Comparison of ENCODE assay signal across 29 cellular contexts in genomic region chr12:114623737-114624136, GRCh38.
"Had no signal": no experiment of that assay in that cellular context is flagged by ENCODE, and none has a peak within 500 bp of the region (broad histone marks: within the 10 kb centered on the region; RNA-seq: fewer than 3 reads in every experiment).

No MANE protein-coding gene starts in this region.

- H3K4me1 ChIP-seq: adrenal gland, body of pancreas had no signal

- H3K9me3 ChIP-seq: adrenal gland, body of pancreas had no signal

- ATAC-seq: activated CD4-positive, alpha-beta T cell treated with anti-CD3 and anti-CD28 coated beads for 36 hours; activated CD8-positive, alpha-beta memory T cell treated with anti-CD3 and anti-CD28 coated beads, Interleukin-2, amount 10 ng/mL, durations not matched to agents 7 days and 5 days; activated CD8-positive, alpha-beta T cell treated with anti-CD3 and anti-CD28 coated beads, Interleukin-2, amount 10 ng/mL, durations not matched to agents 7 days and 5 days; activated naive CD8-positive, alpha-beta T cell treated with anti-CD3 and anti-CD28 coated beads, Interleukin-2, amount 50 U/mL, for 24 hours; body of pancreas; esophagus mucosa had no signal

- DNase-seq: activated CD4-positive, alpha-beta memory T cell treated with anti-CD3 and anti-CD28 coated beads for 36 hours; activated CD4-positive, alpha-beta T cell treated with anti-CD3 and anti-CD28 coated beads for 36 hours; activated CD4-positive, alpha-beta T cell treated with anti-CD3 and anti-CD28 coated beads, Interleukin-2, amount 10 ng/mL, durations not matched to agents 24 days and 14 days; activated CD4-positive, CD25-positive, alpha-beta regulatory T cell; activated CD4-positive, CD25-positive, alpha-beta regulatory T cell treated with anti-CD3 and anti-CD28 coated beads, Interleukin-2, amount 50 U/mL, for 72 hours; activated CD8-positive, alpha-beta memory T cell treated with anti-CD3 and anti-CD28 coated beads, Interleukin-2, amount 10 ng/mL, durations not matched to agents 7 days and 5 days; activated CD8-positive, alpha-beta memory T cell treated with anti-CD3 and anti-CD28 coated beads, Interleukin-2, amount 50 U/mL, for 4 hours; activated CD8-positive, alpha-beta T cell treated with anti-CD3 and anti-CD28 coated beads, Interleukin-2, amount 10 ng/mL, durations not matched to agents 7 days and 5 days; activated effector memory CD4-positive, alpha-beta T cell treated with anti-CD3 and anti-CD28 coated beads, Interleukin-2, amount 50 U/mL, for 16 hours; activated naive CD4-positive, alpha-beta T cell treated with anti-CD3 and anti-CD28 coated beads for 36 hours; activated naive CD8-positive, alpha-beta T cell treated with anti-CD3 and anti-CD28 coated beads for 36 hours; activated naive CD8-positive, alpha-beta T cell treated with anti-CD3 and anti-CD28 coated beads, Interleukin-2, amount 50 U/mL, for 24 hours; activated T-cell treated with anti-CD3 and anti-CD28 coated beads, Interleukin-2, amount 50 U/mL, for 1 hour; activated T-cell treated with anti-CD3 and anti-CD28 coated beads, Interleukin-2, amount 50 U/mL, for 48 hours; adrenal gland; amygdala; aorta; body of pancreas; caudate nucleus; dorsolateral prefrontal cortex; effector memory CD4-positive, alpha-beta T cell; endodermal cell; foreskin fibroblast; head of caudate nucleus; hippocampal formation; T-helper 9 cell; WERI-Rb-1 had no signal

- H3K36me3 ChIP-seq: adrenal gland, WERI-Rb-1 had no signal

- H3K4me3 ChIP-seq: adrenal gland, body of pancreas, coronary artery, dorsolateral prefrontal cortex had no signal

- H3K27ac ChIP-seq: adrenal gland, body of pancreas, coronary artery, dorsolateral prefrontal cortex, WERI-Rb-1 had no signal

- H3K27me3 ChIP-seq: adrenal gland, body of pancreas had no signal
